ENCODE assay signal across 28 cellular contexts in genomic region chr3:100216713-100217112, GRCh38. TPM values are rescaled to one million over a fixed set of nuclear protein-coding genes. Genes with fewer than 3 reads are reported as not detected.
DNase-seq lines count a peak whose midpoint lies in the region; ATAC-seq, FAIRE-seq and TF ChIP-seq lines count a peak whose summit lies in the region.
"Had no signal": no experiment of that assay in that cellular context is flagged by ENCODE, and none has a peak within 500 bp of the region (broad histone marks: within the 10 kb centered on the region; RNA-seq: fewer than 3 reads in every experiment).

No MANE protein-coding gene starts in this region.

- no peak for FAIRE-seq in astrocyte (lab: Jason Lieb, UNC)
- FAIRE-seq: kidney had no signal

- no peak for TF ChIP-seq CTCF in astrocyte (IDR thresholded peaks at IDR 0.05; ENCODE audit: insufficient read depth, low read depth, low read length)

- no peaks in the 10 kb centered on the region for H4K20me1 ChIP-seq in astrocyte (ENCODE audit: insufficient read depth, low read length)
- H4K20me1 ChIP-seq: BLaER1 treated with 17β-estradiol and CSF1 and Interleukin-3, amounts not matched to agents 10 nM and 100 nM had no signal

- no peak for ATAC-seq in T-helper 17 cell
- ATAC-seq in HG03139 (IDR thresholded peaks at IDR 0.05; ENCODE audit: unreplicated experiment): no peak
- ATAC-seq: activated T-helper 17 cell treated with anti-CD3 and anti-CD28 coated beads, Interleukin-2, amount 50 U/mL, for 72 hours; heart left ventricle; naive thymus-derived CD4-positive, alpha-beta T cell had no signal

- H3K4me3 ChIP-seq in astrocyte (ENCODE audit: insufficient read depth, low read depth, low read length) (no peak overlapping the region), mesodermal cell (ENCODE audit: extremely low read depth, insufficient read depth, low read length, poor library complexity, severe bottlenecking) (no peak overlapping the region)
- H3K4me3 ChIP-seq: BLaER1 treated with 17β-estradiol and CSF1 and Interleukin-3, amounts not matched to agents 10 nM and 100 nM; coronary artery; heart left ventricle; sigmoid colon; transverse colon had no signal

- H3K36me3 Mint-ChIP-seq in astrocyte (ENCODE audit: low read depth, unreplicated experiment): peaks cover 2% of the 10 kb centered on the region
- H3K36me3 Mint-ChIP-seq in T-helper 17 cell (ENCODE audit: low read depth): peaks cover 4% of the 10 kb centered on the region

- DNase-seq in COLO829 (ENCODE audit: low spot score) (peak; percentile 96), HT1080 (ENCODE audit: low read depth) (peak; percentile 86), astrocyte (ENCODE audit: low read depth) (peak; percentile 87), T-helper 17 cell (no peak), NCI-H1436 treated with DMSO at 0.1 percent for 48 hours (lab: John Stamatoyannopoulos, UW) (no peak), Ammon's horn (ENCODE audit: low spot score) (no peak)
- DNase-seq: ACHN; activated CD4-positive, alpha-beta T cell treated with anti-CD3 and anti-CD28 coated beads for 48 hours; activated naive CD4-positive, alpha-beta T cell treated with anti-CD3 and anti-CD28 coated beads, Interleukin-2, amount 50 U/mL, for 16 hours; COR-L47; effector CD8-positive, alpha-beta T cell; GDM1; heart left ventricle; KG1; kidney; midbrain; naive thymus-derived CD4-positive, alpha-beta T cell; NCI-H146; NCI-H2107; SHP77; sigmoid colon; stimulated activated CD4-positive, alpha-beta T cell treated with anti-CD3 and anti-CD28 coated beads, Interleukin-4, amount 100 ng/mL, for 4 hours; transverse colon had no signal

- peak overlapping the region; percentile 13 for H3K4me2 ChIP-seq in astrocyte (ENCODE audit: low read length)
- H3K4me2 ChIP-seq: BLaER1 treated with 17β-estradiol and CSF1 and Interleukin-3, amounts not matched to agents 10 nM and 100 nM had no signal

- H3K27me3 ChIP-seq in astrocyte (ENCODE audit: insufficient read depth, low read length): no peaks in the 10 kb centered on the region
- H3K27me3 ChIP-seq: BLaER1 treated with 17β-estradiol and CSF1 and Interleukin-3, amounts not matched to agents 10 nM and 100 nM; heart left ventricle; sigmoid colon; transverse colon had no signal

- peaks cover 7% of the 10 kb centered on the region for H3K9me3 Mint-ChIP-seq in astrocyte (ENCODE audit: unreplicated experiment)

- H3K4me1 ChIP-seq in astrocyte (ENCODE audit: insufficient read depth, low read length) (peaks cover 11% of the 10 kb centered on the region), mesodermal cell (ENCODE audit: control insufficient read depth, insufficient read depth, low read length, poor library complexity, severe bottlenecking) (no peaks in the 10 kb centered on the region)
- H3K4me1 ChIP-seq: transverse colon had no signal

- WGBS in mesodermal cell (ENCODE audit: insufficient coverage in 2 of 2), 2 experiments: no CpG with 5 or more reads among the region's 1 CpG

- H3K4me1 Mint-ChIP-seq in astrocyte (ENCODE audit: low read depth, unreplicated experiment): peaks cover 10% of the 10 kb centered on the region
- H3K4me1 Mint-ChIP-seq in T-helper 17 cell: no peaks in the 10 kb centered on the region
- H3K4me1 Mint-ChIP-seq: activated T-helper 17 cell treated with anti-CD3 and anti-CD28 coated beads, Interleukin-2, amount 50 U/mL, for 72 hours had no signal

- no peaks in the 10 kb centered on the region for H3K27me3 Mint-ChIP-seq in astrocyte (ENCODE audit: low read depth, unreplicated experiment)
- peaks cover 22% of the 10 kb centered on the region for H3K27me3 Mint-ChIP-seq in T-helper 17 cell

- H3K27ac ChIP-seq in astrocyte (ENCODE audit: low read depth, low read length): no peak overlapping the region
- H3K27ac ChIP-seq in mesodermal cell (ENCODE audit: low read depth, low read length, severe bottlenecking): peak overlapping the region; percentile 31
- H3K27ac ChIP-seq: BLaER1 treated with 17β-estradiol and CSF1 and Interleukin-3, amounts not matched to agents 10 nM and 100 nM; coronary artery; heart left ventricle; transverse colon had no signal

- no peak overlapping the region for H3K27ac Mint-ChIP-seq in astrocyte (ENCODE audit: unreplicated experiment)
- no peak overlapping the region for H3K27ac Mint-ChIP-seq in T-helper 17 cell
- H3K27ac Mint-ChIP-seq: activated T-helper 17 cell treated with anti-CD3 and anti-CD28 coated beads, Interleukin-2, amount 50 U/mL, for 72 hours; naive thymus-derived CD4-positive, alpha-beta T cell had no signal

- no peaks in the 10 kb centered on the region for H3K9me3 ChIP-seq in astrocyte (ENCODE audit: insufficient read depth, low read depth, low read length)
- H3K9me3 ChIP-seq in mesodermal cell (ENCODE audit: control insufficient read depth, low read length): no peaks in the 10 kb centered on the region
- no peaks in the 10 kb centered on the region for H3K9me3 ChIP-seq in T-helper 17 cell (ENCODE audit: control insufficient read depth, low read length, poor library complexity, severe bottlenecking)
- H3K9me3 ChIP-seq: sigmoid colon had no signal

- H3K9ac ChIP-seq in astrocyte (ENCODE audit: low read length): no peak overlapping the region
- H3K9ac ChIP-seq: BLaER1 treated with 17β-estradiol and CSF1 and Interleukin-3, amounts not matched to agents 10 nM and 100 nM had no signal

- no peak overlapping the region for H2AFZ ChIP-seq in astrocyte (ENCODE audit: low read depth, low read length)

- H3K79me2 ChIP-seq in astrocyte (ENCODE audit: insufficient read depth, low read length): no peaks in the 10 kb centered on the region

- H3K4me3 Mint-ChIP-seq in astrocyte (ENCODE audit: unreplicated experiment) (no peak overlapping the region), T-helper 17 cell (no peak overlapping the region)
- H3K4me3 Mint-ChIP-seq: activated T-helper 17 cell treated with anti-CD3 and anti-CD28 coated beads, Interleukin-2, amount 50 U/mL, for 72 hours; naive thymus-derived CD4-positive, alpha-beta T cell had no signal

- no peaks in the 10 kb centered on the region for H3K36me3 ChIP-seq in astrocyte (ENCODE audit: insufficient read depth, low read length)
- no peaks in the 10 kb centered on the region for H3K36me3 ChIP-seq in mesodermal cell (ENCODE audit: control insufficient read depth, insufficient read depth, low read length)
- H3K36me3 ChIP-seq: BLaER1 treated with 17β-estradiol and CSF1 and Interleukin-3, amounts not matched to agents 10 nM and 100 nM; heart left ventricle; sigmoid colon; transverse colon had no signal

RNA-seq across cellular contexts. Expression of gene TBC1D23, which starts 44.1 kb away (rescaled TPM):
- 21.9 and 25.7 TPM in 2 replicates for total RNA-seq in HT1080 (2014; rRNA removed; shearing (Covaris generic))
- polyA plus RNA-seq in HT1080 (2015; cell fraction: cytosol; rRNA removed): 22.0 and 32.9 TPM in 2 replicates
- 37.7 and 46.3 TPM in 2 replicates for polyA plus RNA-seq in HT1080 (2015; cell fraction: nucleus; rRNA removed)
- 62.2 and 67.2 TPM in 2 replicates for total RNA-seq in astrocyte
- 35.4 TPM for polyA plus RNA-seq in mesodermal cell (2013, experiment 1 of 2)
- polyA plus RNA-seq in mesodermal cell (2013, experiment 2 of 2): 39.2 TPM
- total RNA-seq in T-helper 17 cell: 10 to 100 TPM; 37.4 to 44.2 TPM

Comparison
In these comparisons a context has a peak if more than half of its experiments do, and no peak if none do; other contexts are left out.
1. DNase-seq: peak in COLO829 (single experiment), HT1080 (single experiment) and astrocyte (single experiment); none in T-helper 17 cell (0 of 3), NCI-H1436 treated with DMSO at 0.1 percent for 48 hours (single experiment) and Ammon's horn (single experiment).